In genomic region chr11:75821202-75821601, GRCh38 we compare ENCODE assay signal across 25 cellular contexts.
"Had no signal": no experiment of that assay in that cellular context is flagged by ENCODE, and none has a peak within 500 bp of the region (broad histone marks: within the 10 kb centered on the region; RNA-seq: fewer than 3 reads in every experiment).

No MANE protein-coding gene starts in this region.

- H3K27me3 Mint-ChIP-seq: activated CD4-positive, alpha-beta T cell treated with anti-CD3 and anti-CD28 coated beads, Interleukin-2, amount 10 ng/mL, durations not matched to agents 7 days and 5 days; activated T-cell treated with anti-CD3 and anti-CD28 coated beads, Interleukin-2, amount 50 U/mL, for 24 hours; central memory CD8-positive, alpha-beta T cell; naive thymus-derived CD4-positive, alpha-beta T cell; type B pancreatic cell had no signal

- ATAC-seq: activated CD4-positive, CD25-positive, alpha-beta regulatory T cell treated with anti-CD3 and anti-CD28 coated beads, Interleukin-2, amount 50 U/mL, for 24 hours; activated CD8-positive, alpha-beta T cell treated with anti-CD3 and anti-CD28 coated beads, Interleukin-2, amount 10 ng/mL, durations not matched to agents 7 days and 5 days; mucosa of descending colon; naive thymus-derived CD4-positive, alpha-beta T cell had no signal

- H3K4me2 ChIP-seq: neural progenitor cell had no signal

- H3K9ac ChIP-seq: neural progenitor cell had no signal

- H3K27me3 ChIP-seq: ascending aorta, gastroesophageal sphincter, heart right ventricle, neural progenitor cell, right atrium auricular region, stomach, testis had no signal

- H3K9me3 Mint-ChIP-seq: activated CD4-positive, alpha-beta T cell treated with anti-CD3 and anti-CD28 coated beads, Interleukin-2, amount 10 ng/mL, durations not matched to agents 7 days and 5 days; activated T-cell treated with anti-CD3 and anti-CD28 coated beads, Interleukin-2, amount 50 U/mL, for 24 hours; central memory CD8-positive, alpha-beta T cell; immature natural killer cell; neural progenitor cell; type B pancreatic cell had no signal

- H3K9me3 ChIP-seq: ascending aorta, gastroesophageal sphincter, heart right ventricle, left ventricle myocardium inferior, mucosa of descending colon, prostate gland, right atrium auricular region, stomach, testis had no signal

- H3K27ac ChIP-seq: ascending aorta, heart right ventricle, left ventricle myocardium inferior, neural progenitor cell, prostate gland, right atrium auricular region, stomach, testis had no signal

- H2AFZ ChIP-seq: neural progenitor cell had no signal

- H3K4me3 ChIP-seq: ascending aorta, gastroesophageal sphincter, heart right ventricle, left ventricle myocardium inferior, mucosa of descending colon, neural progenitor cell, prostate gland, right atrium auricular region, stomach, testis had no signal

- H3K36me3 ChIP-seq: ascending aorta, gastroesophageal sphincter, left ventricle myocardium inferior, neural progenitor cell, prostate gland, right atrium auricular region had no signal

- FAIRE-seq: small intestine had no signal

- H3K27ac Mint-ChIP-seq: activated CD4-positive, alpha-beta T cell treated with anti-CD3 and anti-CD28 coated beads, Interleukin-2, amount 10 ng/mL, durations not matched to agents 7 days and 5 days; activated CD8-positive, alpha-beta T cell treated with anti-CD3 and anti-CD28 coated beads, Interleukin-2, amount 10 ng/mL, durations not matched to agents 7 days and 5 days; activated T-cell treated with anti-CD3 and anti-CD28 coated beads, Interleukin-2, amount 50 U/mL, for 24 hours; neural progenitor cell; type B pancreatic cell had no signal

- H3K4me3 Mint-ChIP-seq: activated CD4-positive, alpha-beta T cell treated with anti-CD3 and anti-CD28 coated beads, Interleukin-2, amount 10 ng/mL, durations not matched to agents 7 days and 5 days; activated CD8-positive, alpha-beta T cell treated with anti-CD3 and anti-CD28 coated beads, Interleukin-2, amount 10 ng/mL, durations not matched to agents 7 days and 5 days; activated T-cell treated with anti-CD3 and anti-CD28 coated beads, Interleukin-2, amount 50 U/mL, for 24 hours; central memory CD8-positive, alpha-beta T cell; immature natural killer cell; neural progenitor cell; type B pancreatic cell had no signal

- DNase-seq: activated CD4-positive, alpha-beta T cell treated with anti-CD3 and anti-CD28 coated beads, Interleukin-2, amount 10 ng/mL, durations not matched to agents 7 days and 5 days; activated CD8-positive, alpha-beta T cell treated with anti-CD3 and anti-CD28 coated beads, Interleukin-2, amount 10 ng/mL, durations not matched to agents 7 days and 5 days; activated naive CD4-positive, alpha-beta T cell treated with anti-CD3 and anti-CD28 coated beads, Interleukin-2, amount 50 U/mL, for 16 hours; activated T-cell treated with anti-CD3 and anti-CD28 coated beads, Interleukin-2, amount 50 U/mL, for 24 hours; effector CD8-positive, alpha-beta T cell; heart right ventricle; immature natural killer cell; kidney glomerular epithelial cell; left ventricle myocardium inferior; mucosa of descending colon; naive thymus-derived CD4-positive, alpha-beta T cell; stimulated activated CD4-positive, alpha-beta T cell treated with anti-CD3 and anti-CD28 coated beads, Interleukin-15, amount 100 ng/mL, for 24 hours; stimulated activated CD4-positive, alpha-beta T cell treated with anti-CD3 and anti-CD28 coated beads, Interleukin-2, amount 100 ng/mL, for 48 hours; stomach; T1000; testis had no signal
